34 cellular contexts compared by ENCODE assay signal in the genomic region with DNA sequence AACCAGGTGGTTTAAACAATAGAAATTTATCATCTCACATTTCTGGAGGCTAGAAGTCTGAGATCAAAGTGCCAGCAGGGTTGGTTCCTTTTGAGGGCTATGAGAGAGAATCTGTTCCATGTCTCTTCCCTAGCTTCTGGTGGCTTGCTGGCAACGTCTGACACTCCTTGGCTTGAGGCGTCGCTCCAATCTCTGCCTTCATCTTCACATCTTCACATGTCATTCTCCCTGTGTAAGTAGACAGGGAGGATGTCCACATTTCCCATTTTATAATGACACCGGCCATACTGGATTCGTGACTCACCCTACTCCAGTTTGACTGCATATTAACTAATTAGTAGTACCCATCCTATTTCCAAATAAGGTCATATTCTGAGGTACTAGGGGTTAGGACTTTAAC.
"Had no signal": no experiment of that assay in that cellular context is flagged by ENCODE, and none has a peak within 500 bp of the region (broad histone marks: within the 10 kb centered on the region; RNA-seq: fewer than 3 reads in every experiment).

No MANE protein-coding gene starts in this region.

- H3K4me3 ChIP-seq: esophagus muscularis mucosa, heart left ventricle, lower lobe of right lung, pancreas, prostate gland, sigmoid colon, upper lobe of right lung had no signal

- ATAC-seq: foreskin keratinocyte; heart left ventricle; left lobe of liver; lower lobe of right lung; natural killer cell treated with Interleukin-12 subunit alpha and Interleukin-12 subunit beta and Interleukin-15 and Interleukin-18, amount 100 ng/mL, for 72 hours; pancreas; stimulated activated effector memory CD8-positive, alpha-beta T cell treated with anti-CD3 and anti-CD28 coated beads, Interleukin-12 subunit alpha, Interleukin-12 subunit beta, amount 100 ng/mL, for 72 hours; stimulated activated naive CD8-positive, alpha-beta T cell treated with anti-CD3 and anti-CD28 coated beads, Interleukin-15, amount 100 ng/mL, for 72 hours; upper lobe of right lung had no signal

- DNase-seq: activated CD4-positive, alpha-beta memory T cell treated with anti-CD3 and anti-CD28 coated beads for 36 hours; activated CD4-positive, alpha-beta T cell treated with anti-CD3 and anti-CD28 coated beads for 48 hours; activated CD8-positive, alpha-beta memory T cell treated with anti-CD3 and anti-CD28 coated beads, Interleukin-2, amount 50 U/mL, for 4 hours; activated effector memory CD4-positive, alpha-beta T cell treated with anti-CD3 and anti-CD28 coated beads, Interleukin-2, amount 50 U/mL, for 16 hours; activated naive CD4-positive, alpha-beta T cell treated with anti-CD3 and anti-CD28 coated beads for 36 hours; activated naive CD8-positive, alpha-beta T cell treated with anti-CD3 and anti-CD28 coated beads, Interleukin-2, amount 10 ng/mL, durations not matched to agents 7 days and 5 days; activated T-cell treated with anti-CD3 and anti-CD28 coated beads, Interleukin-2, amount 50 U/mL, for 1 hour; amniotic stem cell; central memory CD4-positive, alpha-beta T cell; effector CD8-positive, alpha-beta T cell; foreskin keratinocyte; heart left ventricle; hypothalamus; kidney glomerular epithelial cell; mesenchymal stem cell; pancreas; retina; sigmoid colon; small intestine; stimulated activated CD4-positive, alpha-beta T cell treated with anti-CD3 and anti-CD28 coated beads, Interleukin-4, amount 100 ng/mL, for 24 hours; stimulated activated naive CD8-positive, alpha-beta T cell treated with anti-CD3 and anti-CD28 coated beads, Interleukin-15, amount 100 ng/mL, for 72 hours; substantia nigra; T-cell; upper lobe of right lung had no signal

- H3K36me3 Mint-ChIP-seq: stimulated activated effector memory CD8-positive, alpha-beta T cell treated with anti-CD3 and anti-CD28 coated beads, Interleukin-12 subunit alpha, Interleukin-12 subunit beta, amount 100 ng/mL, for 72 hours; T-cell had no signal

- H3K27ac ChIP-seq: esophagus muscularis mucosa, foreskin keratinocyte, lower lobe of right lung, pancreas, prostate gland, sigmoid colon, upper lobe of right lung had no signal

- FAIRE-seq: endometrium, pancreas, small intestine had no signal

- H3K4me3 Mint-ChIP-seq: activated CD4-positive, alpha-beta memory T cell treated with anti-CD3 and anti-CD28 coated beads for 36 hours; activated naive CD4-positive, alpha-beta T cell treated with anti-CD3 and anti-CD28 coated beads for 36 hours; activated naive CD8-positive, alpha-beta T cell treated with anti-CD3 and anti-CD28 coated beads, Interleukin-2, amount 10 ng/mL, durations not matched to agents 7 days and 5 days; activated T-helper 1 cell treated with anti-CD3 and anti-CD28 coated beads, Interleukin-12 subunit alpha, Interleukin-12 subunit beta, Interleukin-2, Interleukin-4 antibody, amounts not matched to agents 30 ng/mL and 10 ng/mL and 1 ng/mL, durations not matched to agents 14 hours and 24 hours and 36 hours; dendritic cell treated with granulocyte-macrophage colony-stimulating factor and Interleukin-4, amounts not matched to agents 40 ng/mL and 50 ng/mL, for 4 days; natural killer cell treated with Interleukin-12 subunit alpha and Interleukin-12 subunit beta and Interleukin-15 and Interleukin-18, amount 100 ng/mL, for 72 hours; stimulated activated effector memory CD8-positive, alpha-beta T cell treated with anti-CD3 and anti-CD28 coated beads, Interleukin-12 subunit alpha, Interleukin-12 subunit beta, amount 100 ng/mL, for 72 hours; stimulated activated naive CD8-positive, alpha-beta T cell treated with anti-CD3 and anti-CD28 coated beads, Interleukin-15, amount 100 ng/mL, for 72 hours; T-cell; T-helper 2 cell treated with Interferon-gamma antibody and Interleukin-4, amounts not matched to agents 5 μg/mL and 100 μg/mL, for 36 hours had no signal

- H3K4me1 Mint-ChIP-seq: activated naive CD8-positive, alpha-beta T cell treated with anti-CD3 and anti-CD28 coated beads, Interleukin-2, amount 10 ng/mL, durations not matched to agents 7 days and 5 days had no signal

- H3K36me3 ChIP-seq: esophagus muscularis mucosa, heart left ventricle, lower lobe of right lung, pancreas, prostate gland, sigmoid colon, upper lobe of right lung had no signal

- H3K27ac Mint-ChIP-seq: activated CD4-positive, alpha-beta memory T cell treated with anti-CD3 and anti-CD28 coated beads for 36 hours; activated naive CD4-positive, alpha-beta T cell treated with anti-CD3 and anti-CD28 coated beads for 36 hours; activated naive CD8-positive, alpha-beta T cell treated with anti-CD3 and anti-CD28 coated beads, Interleukin-2, amount 10 ng/mL, durations not matched to agents 7 days and 5 days; activated T-helper 1 cell treated with anti-CD3 and anti-CD28 coated beads, Interleukin-12 subunit alpha, Interleukin-12 subunit beta, Interleukin-2, Interleukin-4 antibody, amounts not matched to agents 30 ng/mL and 10 ng/mL and 1 ng/mL, durations not matched to agents 14 hours and 24 hours and 36 hours; dendritic cell treated with granulocyte-macrophage colony-stimulating factor and Interleukin-4, amounts not matched to agents 40 ng/mL and 50 ng/mL, for 4 days; stimulated activated effector memory CD8-positive, alpha-beta T cell treated with anti-CD3 and anti-CD28 coated beads, Interleukin-12 subunit alpha, Interleukin-12 subunit beta, amount 100 ng/mL, for 72 hours; stimulated activated naive CD8-positive, alpha-beta T cell treated with anti-CD3 and anti-CD28 coated beads, Interleukin-15, amount 100 ng/mL, for 72 hours; T-cell; T-helper 2 cell treated with Interferon-gamma antibody and Interleukin-4, amounts not matched to agents 5 μg/mL and 100 μg/mL, for 36 hours had no signal

- H3K9me3 Mint-ChIP-seq: stimulated activated effector memory CD8-positive, alpha-beta T cell treated with anti-CD3 and anti-CD28 coated beads, Interleukin-12 subunit alpha, Interleukin-12 subunit beta, amount 100 ng/mL, for 72 hours had no signal

- H3K9me3 ChIP-seq: esophagus muscularis mucosa, lower lobe of right lung, pancreas, prostate gland, sigmoid colon, upper lobe of right lung had no signal

- H3K27me3 ChIP-seq: esophagus muscularis mucosa, foreskin keratinocyte, heart left ventricle, pancreas, sigmoid colon, upper lobe of right lung had no signal

- H3K4me1 ChIP-seq: foreskin keratinocyte, pancreas, prostate gland had no signal

- H3K27me3 Mint-ChIP-seq: activated CD4-positive, alpha-beta memory T cell treated with anti-CD3 and anti-CD28 coated beads for 36 hours; stimulated activated naive CD8-positive, alpha-beta T cell treated with anti-CD3 and anti-CD28 coated beads, Interleukin-15, amount 100 ng/mL, for 72 hours; T-cell had no signal
